ENCODE assay signal across 22 cellular contexts in the genomic region with DNA sequence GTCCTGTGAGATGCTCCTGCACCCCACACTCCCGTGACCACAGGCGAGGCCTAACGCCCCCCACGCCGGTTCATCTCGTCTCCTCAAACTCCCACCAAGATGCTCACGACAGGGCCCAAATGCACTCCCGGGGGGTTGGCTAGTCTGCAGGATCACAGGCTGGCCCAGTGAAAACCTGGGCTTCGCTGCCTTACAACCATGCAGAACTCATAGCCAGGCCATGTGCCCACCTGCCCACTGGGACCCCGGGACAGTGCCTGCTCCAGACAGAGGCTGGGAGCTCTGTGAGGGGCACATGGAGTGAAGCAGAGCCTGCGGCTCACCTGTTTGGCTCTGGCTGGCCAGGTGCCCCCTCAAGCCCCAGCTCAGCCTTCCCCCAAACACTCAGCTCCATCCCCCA. TPM values are rescaled to one million over a fixed set of nuclear protein-coding genes. Genes with fewer than 3 reads are reported as not detected.
"Had no signal": no experiment of that assay in that cellular context is flagged by ENCODE, and none has a peak within 500 bp of the region (broad histone marks: within the 10 kb centered on the region; RNA-seq: fewer than 3 reads in every experiment).

No MANE protein-coding gene starts in this region.

- H3K4me3 ChIP-seq: dorsolateral prefrontal cortex, gastrocnemius medialis, heart right ventricle, lung, ovary, smooth muscle cell, tibial nerve had no signal

- DNase-seq: central memory CD4-positive, alpha-beta T cell; cortex of kidney; dorsolateral prefrontal cortex; effector CD8-positive, alpha-beta T cell; gastrocnemius medialis; heart right ventricle; hypothalamus; mesendoderm; naive B cell; nucleus accumbens; ovary; right cardiac atrium; stimulated activated CD4-positive, alpha-beta T cell treated with anti-CD3 and anti-CD28 coated beads, Interleukin-4, amount 100 ng/mL, for 1 hour; stimulated activated CD8-positive, alpha-beta memory T cell treated with anti-CD3 and anti-CD28 coated beads, Interleukin-4, amount 100 ng/mL, for 48 hours; stimulated activated naive CD8-positive, alpha-beta T cell treated with anti-CD3 and anti-CD28 coated beads, Interleukin-15, Interleukin-2, amounts not matched to agents 100 U/mL and 50 U/mL, for 24 hours had no signal

- H3K36me3 ChIP-seq: gastrocnemius medialis, heart right ventricle, ovary, tibial nerve had no signal

- FAIRE-seq: islet of Langerhans had no signal

- H3K27me3 ChIP-seq: dorsolateral prefrontal cortex, gastrocnemius medialis, heart right ventricle, ovary, tibial nerve had no signal

- H3K27ac ChIP-seq: ovary had no signal

- H3K9me3 ChIP-seq: gastrocnemius medialis, heart right ventricle, ovary, tibial nerve had no signal

- ATAC-seq: gastrocnemius medialis; heart right ventricle; left lobe of liver; right cardiac atrium; stimulated activated effector memory CD8-positive, alpha-beta T cell treated with anti-CD3 and anti-CD28 coated beads, Interleukin-12 subunit alpha, Interleukin-12 subunit beta, amount 100 ng/mL, for 72 hours; stimulated activated naive CD8-positive, alpha-beta T cell treated with anti-CD3 and anti-CD28 coated beads, Interleukin-15, Interleukin-2, amounts not matched to agents 100 U/mL and 50 U/mL, for 24 hours had no signal

- H3K4me2 ChIP-seq: smooth muscle cell had no signal

RNA-seq across cellular contexts. Expression of a gene that starts 9.4 kb away (rescaled TPM):
- polyA plus RNA-seq: neural cell had no signal

RNA-seq across cellular contexts. Expression of a gene that starts 34.2 kb away (rescaled TPM):
- polyA plus RNA-seq: neural cell had no signal
